8 cellular contexts compared by ENCODE assay signal in genomic region chr16:48231675-48232214, GRCh38. TPM values are rescaled to one million over a fixed set of nuclear protein-coding genes. Genes with fewer than 3 reads are reported as not detected.
DNase-seq lines count a peak whose midpoint lies in the region; ATAC-seq, FAIRE-seq and TF ChIP-seq lines count a peak whose summit lies in the region.

No MANE protein-coding gene starts in this region.

- DNase-seq in ELF-1 (ENCODE audit: low read depth, low spot score), result peak; percentile 24
- peak; percentile 3 for DNase-seq in NCI-H1694 (lab: John Stamatoyannopoulos, UW)
- DNase-seq in activated naive CD4-positive, alpha-beta T cell treated with anti-CD3 and anti-CD28 coated beads, Interleukin-2, amount 10 ng/mL, durations not matched to agents 7 days and 5 days, result peak; percentile 64
- DNase-seq in keratinocyte (ENCODE audit: low read depth, low spot score), result no peak
- DNase-seq in urothelium cell line (ENCODE audit: low spot score), result peak; percentile 23

- no peaks in the 10 kb centered on the region for H3K36me3 ChIP-seq in keratinocyte (ENCODE audit: control insufficient read depth in 2 of 2, extremely low read depth in 1 of 2, insufficient read depth in 2 of 2, low read length in 2 of 2)

- no peak overlapping the region for H3K9ac ChIP-seq in keratinocyte (ENCODE audit: control insufficient read depth, extremely low read depth, insufficient read depth, low read length)

- H3K4me2 ChIP-seq in keratinocyte (ENCODE audit: control insufficient read depth, extremely low read depth, insufficient read depth, low read depth, low read length), result no peak overlapping the region

- no peak overlapping the region for H3K27ac ChIP-seq in keratinocyte (ENCODE audit: control insufficient read depth, insufficient read depth, low read length)

- H3K9me3 ChIP-seq in keratinocyte (ENCODE audit: control insufficient read depth, low read depth, low read length), result no peaks in the 10 kb centered on the region

- no peak overlapping the region for H3K4me3 Mint-ChIP-seq in activated naive CD4-positive, alpha-beta T cell treated with anti-CD3 and anti-CD28 coated beads, Interleukin-2, amount 10 ng/mL, durations not matched to agents 7 days and 5 days

- H2AFZ ChIP-seq in keratinocyte (ENCODE audit: control insufficient read depth, low read length), result no peak overlapping the region

- ATAC-seq in GM21717 (IDR thresholded peaks at IDR 0.05; ENCODE audit: unreplicated experiment) (peak; percentile 60), GM21390 (IDR thresholded peaks at IDR 0.05; ENCODE audit: unreplicated experiment) (no peak), HG03159 (IDR thresholded peaks at IDR 0.05; ENCODE audit: unreplicated experiment) (no peak)

- H3K4me3 ChIP-seq in keratinocyte (ENCODE audit: control insufficient read depth in 2 of 3, extremely low read depth in 1 of 3, insufficient read depth in 2 of 3, low read depth in 1 of 3, low read length in 3 of 3), result no peak overlapping the region

- H3K4me1 Mint-ChIP-seq in activated naive CD4-positive, alpha-beta T cell treated with anti-CD3 and anti-CD28 coated beads, Interleukin-2, amount 10 ng/mL, durations not matched to agents 7 days and 5 days, result peaks cover 21% of the 10 kb centered on the region

- FAIRE-seq in keratinocyte (lab: Jason Lieb, UNC) (no peak), urothelium cell line (lab: Jason Lieb, UNC) (no peak)

- no peaks in the 10 kb centered on the region for H3K27me3 ChIP-seq in keratinocyte (ENCODE audit: control insufficient read depth, extremely low read depth, insufficient read depth, low read length)

- no peaks in the 10 kb centered on the region for H3K9me3 Mint-ChIP-seq in activated naive CD4-positive, alpha-beta T cell treated with anti-CD3 and anti-CD28 coated beads, Interleukin-2, amount 10 ng/mL, durations not matched to agents 7 days and 5 days

- H4K20me1 ChIP-seq in keratinocyte (ENCODE audit: control insufficient read depth, extremely low read depth, insufficient read depth, low read length), result no peaks in the 10 kb centered on the region

- dilution Hi-C loops in keratinocyte (cut with MboI; ENCODE audit: extremely low pct_ligation_motif_present, low sequenced_read_pairs), result no loop called here

- H3K4me1 ChIP-seq in keratinocyte (ENCODE audit: control insufficient read depth, extremely low read depth, insufficient read depth, low read length), result no peaks in the 10 kb centered on the region

- H3K36me3 Mint-ChIP-seq in activated naive CD4-positive, alpha-beta T cell treated with anti-CD3 and anti-CD28 coated beads, Interleukin-2, amount 10 ng/mL, durations not matched to agents 7 days and 5 days, result no peaks in the 10 kb centered on the region

- H3K9me1 ChIP-seq in keratinocyte (ENCODE audit: control insufficient read depth, extremely low read depth, insufficient read depth, low read length), result no peaks in the 10 kb centered on the region

- CTCF ChIA-PET in activated naive CD4-positive, alpha-beta T cell treated with anti-CD3 and anti-CD28 coated beads, Interleukin-2, amount 10 ng/mL, durations not matched to agents 7 days and 5 days (lab: Charles Lee), result interaction anchor here (0.7 to 6.3 kb wide), 6 partner anchors 9 to 398 kb away, joined by 3 to 36 read pairs (median 4); no protein-coding TSS in a partner anchor

- H3K27ac Mint-ChIP-seq in activated naive CD4-positive, alpha-beta T cell treated with anti-CD3 and anti-CD28 coated beads, Interleukin-2, amount 10 ng/mL, durations not matched to agents 7 days and 5 days, result no peak overlapping the region

- no peaks in the 10 kb centered on the region for H3K79me2 ChIP-seq in keratinocyte (ENCODE audit: control insufficient read depth, insufficient read depth, low read length)

- peak; percentile 56 to 68 (median 59) for TF ChIP-seq CTCF in keratinocyte (optimal IDR thresholded peaks at IDR 0.05 in 1 of 3, IDR thresholded peaks at IDR 0.05 in 1 of 3, conservative IDR thresholded peaks at IDR 0.05 in 1 of 3; ENCODE audit: extremely low read depth in 1 of 3, insufficient read depth in 2 of 3, low read length in 3 of 3)

- no peaks in the 10 kb centered on the region for H3K27me3 Mint-ChIP-seq in activated naive CD4-positive, alpha-beta T cell treated with anti-CD3 and anti-CD28 coated beads, Interleukin-2, amount 10 ng/mL, durations not matched to agents 7 days and 5 days

RNA-seq across cellular contexts. Expression of gene LONP2, which starts 12.4 kb away (rescaled TPM):
- polyA plus RNA-seq in keratinocyte, result 34.6 to 50.6 TPM (median 49.4 TPM) in 3 replicates
- 26.1 TPM for polyA plus RNA-seq in keratinocyte (2011; ENCODE audit: low read depth)
- polyA plus RNA-seq in keratinocyte (2011; cell fraction: cytosol; rRNA removed), result 24.7 and 41.0 TPM in 2 replicates
- 51.8 and 58.2 TPM in 2 replicates for polyA plus RNA-seq in keratinocyte (2011; cell fraction: nucleus; rRNA removed)
- polyA plus RNA-seq in keratinocyte (2012; ENCODE audit: low replicate concordance), result 23.8 and 30.7 TPM in 2 replicates
- polyA minus RNA-seq in keratinocyte, result 24.5 to 95.9 TPM (median 69.9 TPM) in 3 replicates
- polyA minus RNA-seq in keratinocyte (2011; cell fraction: cytosol; rRNA and poly(A)+ RNA removed), result 75.6 TPM
- 55.9 and 89.4 TPM in 2 replicates for polyA minus RNA-seq in keratinocyte (2011; cell fraction: nucleus; rRNA and poly(A)+ RNA removed)

RNA-seq across cellular contexts. Expression of gene ABCC11, which starts 15.6 kb away (rescaled TPM):
- polyA plus RNA-seq in keratinocyte, result 0.18 to 0.68 TPM (median 0.33 TPM) in 3 replicates
- polyA plus RNA-seq in keratinocyte (2011; ENCODE audit: low read depth), result not detected
- polyA plus RNA-seq in keratinocyte (2011; cell fraction: cytosol; rRNA removed), result 0.21 and 0.26 TPM in 2 replicates
- polyA plus RNA-seq in keratinocyte (2011; cell fraction: nucleus; rRNA removed), result 0.69 and 1.6 TPM in 2 replicates
- polyA plus RNA-seq in keratinocyte (2012; ENCODE audit: low replicate concordance), result 0.28 and 0.56 TPM in 2 replicates
- 0.79 to 1.1 TPM (median 1.1 TPM) in 3 replicates for polyA minus RNA-seq in keratinocyte
- polyA minus RNA-seq in keratinocyte (2011; cell fraction: cytosol; rRNA and poly(A)+ RNA removed), result 0.96 TPM
- 0.42 and 0.85 TPM in 2 replicates for polyA minus RNA-seq in keratinocyte (2011; cell fraction: nucleus; rRNA and poly(A)+ RNA removed)
